ENCODE assay signal across 13 cellular contexts in the genomic region with DNA sequence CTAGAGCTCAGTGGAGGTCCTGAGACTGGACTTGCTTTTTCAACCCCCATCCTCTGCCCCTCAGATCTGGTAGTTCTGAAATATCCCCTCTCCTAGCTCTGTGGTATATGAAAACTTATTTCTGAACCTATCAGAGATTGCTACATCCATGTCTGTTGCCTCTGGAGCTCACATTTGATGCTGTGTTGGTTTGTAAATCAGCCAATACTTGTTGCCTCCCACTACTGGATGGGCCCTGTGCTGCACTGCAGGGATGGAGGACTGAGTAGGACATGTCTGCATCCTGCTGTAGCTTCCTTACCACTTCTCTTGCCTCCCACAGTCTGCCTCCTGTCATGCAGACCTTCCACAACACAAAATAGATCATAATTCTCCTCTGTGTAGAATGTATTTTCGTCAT. TPM values are rescaled to one million over a fixed set of nuclear protein-coding genes. Genes with fewer than 3 reads are reported as not detected.
"Had no signal": no experiment of that assay in that cellular context is flagged by ENCODE, and none has a peak within 500 bp of the region (broad histone marks: within the 10 kb centered on the region; RNA-seq: fewer than 3 reads in every experiment).

No MANE protein-coding gene starts in this region.

- H3K27me3 ChIP-seq: ovary had no signal

- DNase-seq: activated CD4-positive, alpha-beta T cell treated with anti-CD3 and anti-CD28 coated beads for 48 hours; activated naive CD4-positive, alpha-beta T cell treated with Interleukin-2 at 50 U/mL for 16 hours; activated naive CD8-positive, alpha-beta T cell treated with anti-CD3 and anti-CD28 coated beads, Interleukin-2, amount 50 U/mL, for 24 hours; endodermal cell; erythroblast; kidney; left ventricle myocardium superior; stimulated activated CD4-positive, alpha-beta T cell treated with anti-CD3 and anti-CD28 coated beads, Interleukin-15, amount 100 ng/mL, for 24 hours; stimulated activated CD4-positive, alpha-beta T cell treated with anti-CD3 and anti-CD28 coated beads, Interleukin-4, amount 100 ng/mL, for 24 hours had no signal

- H3K36me3 ChIP-seq: ovary, thoracic aorta had no signal

- H3K4me3 ChIP-seq: ovary, thoracic aorta had no signal

- ATAC-seq: activated naive CD8-positive, alpha-beta T cell treated with anti-CD3 and anti-CD28 coated beads, Interleukin-2, amount 50 U/mL, for 24 hours had no signal

- H3K9me3 ChIP-seq: ovary, thoracic aorta had no signal

- H3K27ac ChIP-seq: ovary, thoracic aorta had no signal

RNA-seq across cellular contexts. Expression of gene OLFML1, which starts 5.2 kb away (rescaled TPM):
- total RNA-seq: T-helper 1 cell treated with Interleukin-12 subunit alpha and Interleukin-12 subunit beta and Interleukin-4 antibody, amounts not matched to agents 30 ng/mL and 1 ng/mL, for 36 hours had no signal
- polyA plus RNA-seq: neural cell had no signal

RNA-seq across cellular contexts. Expression of gene PPFIBP2, which starts 23.3 kb away (rescaled TPM):
- polyA plus RNA-seq: neural cell had no signal
